ENCODE assay signal across 27 cellular contexts in the genomic region with DNA sequence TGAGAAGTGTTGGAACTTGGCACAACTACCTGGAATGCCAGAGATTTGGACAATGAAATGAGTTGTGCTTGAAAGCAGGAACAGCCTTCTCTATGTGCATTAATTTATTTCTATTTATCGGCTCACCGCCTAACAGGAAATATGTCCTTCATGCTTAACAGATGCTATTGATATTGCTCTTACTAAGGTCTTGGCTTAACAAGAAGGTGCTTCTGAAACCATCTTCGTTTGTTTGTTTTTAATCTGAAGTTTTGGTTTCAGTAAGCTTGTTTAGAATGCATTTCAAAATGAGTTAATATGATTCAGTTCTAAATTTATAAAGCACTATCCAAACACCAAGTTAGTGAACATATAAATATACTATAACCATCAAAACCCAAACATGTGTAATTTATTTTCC.
"Had no signal": no experiment of that assay in that cellular context is flagged by ENCODE, and none has a peak within 500 bp of the region (broad histone marks: within the 10 kb centered on the region; RNA-seq: fewer than 3 reads in every experiment).

No MANE protein-coding gene starts in this region.

- H3K4me2 ChIP-seq: hepatocyte had no signal

- H3K27ac ChIP-seq: ascending aorta, brain microvascular endothelial cell, gastroesophageal sphincter, hepatocyte, pancreas, psoas muscle, suprapubic skin, tibial artery, upper lobe of right lung had no signal

- H3K79me2 ChIP-seq: hepatocyte had no signal

- DNase-seq: activated CD4-positive, alpha-beta memory T cell treated with anti-CD3 and anti-CD28 coated beads for 36 hours; activated CD4-positive, alpha-beta T cell treated with anti-CD3 and anti-CD28 coated beads, Interleukin-2, amount 10 ng/mL, durations not matched to agents 24 days and 14 days; activated CD4-positive, CD25-positive, alpha-beta regulatory T cell treated with anti-CD3 and anti-CD28 coated beads, Interleukin-2, amount 50 U/mL, for 72 hours; activated CD8-positive, alpha-beta memory T cell treated with anti-CD3 and anti-CD28 coated beads, Interleukin-2, amount 50 U/mL, for 4 hours; activated gamma-delta T cell; activated naive CD4-positive, alpha-beta T cell treated with anti-CD3 and anti-CD28 coated beads, Interleukin-2, amount 10 ng/mL, durations not matched to agents 7 days and 5 days; activated naive CD8-positive, alpha-beta T cell treated with anti-CD3 and anti-CD28 coated beads, Interleukin-2, amount 10 ng/mL, durations not matched to agents 7 days and 5 days; activated T-cell treated with anti-CD3 and anti-CD28 coated beads, Interleukin-2, amount 50 U/mL, for 1 hour; brain microvascular endothelial cell; cortex of kidney; effector memory CD8-positive, alpha-beta T cell; erythroblast; left cardiac atrium; left ventricle myocardium superior; pancreas; psoas muscle; stimulated activated CD4-positive, alpha-beta T cell treated with anti-CD3 and anti-CD28 coated beads, Interleukin-15, amount 100 ng/mL, for 24 hours; stimulated activated CD4-positive, alpha-beta T cell treated with anti-CD3 and anti-CD28 coated beads, Interleukin-2, amount 100 ng/mL, for 24 hours; stimulated activated naive B cell treated with anti-CD40 and anti-IgM and Interleukin-4, amounts not matched to agents 10 μg/mL and 1 μg/mL and 100 μg/mL, for 72 hours; T1000; tibial artery; upper lobe of right lung had no signal

- H3K4me3 ChIP-seq: ascending aorta, gastroesophageal sphincter, hepatocyte, pancreas, psoas muscle, suprapubic skin, tibial artery, upper lobe of right lung had no signal

- H3K4me1 ChIP-seq: ascending aorta, gastroesophageal sphincter, pancreas, psoas muscle, suprapubic skin, tibial artery, upper lobe of right lung had no signal

- ATAC-seq: effector memory CD8-positive, alpha-beta T cell; gastroesophageal sphincter; left cardiac atrium; left ventricle myocardium superior; pancreas; psoas muscle; stimulated activated naive B cell treated with anti-CD40 and anti-IgM and Interleukin-4, amounts not matched to agents 10 μg/mL and 1 μg/mL and 100 μg/mL, for 72 hours; upper lobe of right lung had no signal

- H3K27me3 Mint-ChIP-seq: activated CD4-positive, alpha-beta memory T cell treated with anti-CD3 and anti-CD28 coated beads for 36 hours; activated CD4-positive, alpha-beta T cell treated with anti-CD3 and anti-CD28 coated beads, Interleukin-2, amount 10 ng/mL, durations not matched to agents 24 days and 14 days; activated naive CD4-positive, alpha-beta T cell treated with anti-CD3 and anti-CD28 coated beads, Interleukin-2, amount 10 ng/mL, durations not matched to agents 7 days and 5 days; activated naive CD8-positive, alpha-beta T cell treated with anti-CD3 and anti-CD28 coated beads, Interleukin-2, amount 10 ng/mL, durations not matched to agents 7 days and 5 days; effector memory CD8-positive, alpha-beta T cell; stimulated activated naive B cell treated with anti-CD40 and anti-IgM and Interleukin-4, amounts not matched to agents 10 μg/mL and 1 μg/mL and 100 μg/mL, for 72 hours had no signal

- H3K36me3 ChIP-seq: ascending aorta, brain microvascular endothelial cell, gastroesophageal sphincter, pancreas, suprapubic skin, tibial artery, upper lobe of right lung had no signal

- H3K4me1 Mint-ChIP-seq: activated CD4-positive, alpha-beta T cell treated with anti-CD3 and anti-CD28 coated beads, Interleukin-2, amount 10 ng/mL, durations not matched to agents 24 days and 14 days; activated naive CD4-positive, alpha-beta T cell treated with anti-CD3 and anti-CD28 coated beads, Interleukin-2, amount 10 ng/mL, durations not matched to agents 7 days and 5 days; nephron; stimulated activated naive B cell treated with anti-CD40 and anti-IgM and Interleukin-4, amounts not matched to agents 10 μg/mL and 1 μg/mL and 100 μg/mL, for 72 hours had no signal

- H3K9me3 Mint-ChIP-seq: activated CD4-positive, alpha-beta memory T cell treated with anti-CD3 and anti-CD28 coated beads for 36 hours; activated naive CD4-positive, alpha-beta T cell treated with anti-CD3 and anti-CD28 coated beads, Interleukin-2, amount 10 ng/mL, durations not matched to agents 7 days and 5 days; effector memory CD8-positive, alpha-beta T cell; nephron; stimulated activated naive B cell treated with anti-CD40 and anti-IgM and Interleukin-4, amounts not matched to agents 10 μg/mL and 1 μg/mL and 100 μg/mL, for 72 hours had no signal

- H3K4me3 Mint-ChIP-seq: activated CD4-positive, alpha-beta memory T cell treated with anti-CD3 and anti-CD28 coated beads for 36 hours; activated CD4-positive, alpha-beta T cell treated with anti-CD3 and anti-CD28 coated beads, Interleukin-2, amount 10 ng/mL, durations not matched to agents 24 days and 14 days; activated naive CD4-positive, alpha-beta T cell treated with anti-CD3 and anti-CD28 coated beads, Interleukin-2, amount 10 ng/mL, durations not matched to agents 7 days and 5 days; activated naive CD8-positive, alpha-beta T cell treated with anti-CD3 and anti-CD28 coated beads, Interleukin-2, amount 10 ng/mL, durations not matched to agents 7 days and 5 days; effector memory CD8-positive, alpha-beta T cell; nephron; stimulated activated naive B cell treated with anti-CD40 and anti-IgM and Interleukin-4, amounts not matched to agents 10 μg/mL and 1 μg/mL and 100 μg/mL, for 72 hours had no signal

- H3K36me3 Mint-ChIP-seq: activated CD4-positive, alpha-beta memory T cell treated with anti-CD3 and anti-CD28 coated beads for 36 hours; activated naive CD4-positive, alpha-beta T cell treated with anti-CD3 and anti-CD28 coated beads, Interleukin-2, amount 10 ng/mL, durations not matched to agents 7 days and 5 days; activated naive CD8-positive, alpha-beta T cell treated with anti-CD3 and anti-CD28 coated beads, Interleukin-2, amount 10 ng/mL, durations not matched to agents 7 days and 5 days; stimulated activated naive B cell treated with anti-CD40 and anti-IgM and Interleukin-4, amounts not matched to agents 10 μg/mL and 1 μg/mL and 100 μg/mL, for 72 hours had no signal

- H3K27ac Mint-ChIP-seq: activated CD4-positive, alpha-beta memory T cell treated with anti-CD3 and anti-CD28 coated beads for 36 hours; activated CD4-positive, alpha-beta T cell treated with anti-CD3 and anti-CD28 coated beads, Interleukin-2, amount 10 ng/mL, durations not matched to agents 24 days and 14 days; activated naive CD4-positive, alpha-beta T cell treated with anti-CD3 and anti-CD28 coated beads, Interleukin-2, amount 10 ng/mL, durations not matched to agents 7 days and 5 days; activated naive CD8-positive, alpha-beta T cell treated with anti-CD3 and anti-CD28 coated beads, Interleukin-2, amount 10 ng/mL, durations not matched to agents 7 days and 5 days; effector memory CD8-positive, alpha-beta T cell; nephron; stimulated activated naive B cell treated with anti-CD40 and anti-IgM and Interleukin-4, amounts not matched to agents 10 μg/mL and 1 μg/mL and 100 μg/mL, for 72 hours had no signal

- H3K27me3 ChIP-seq: ascending aorta, brain microvascular endothelial cell, gastroesophageal sphincter, hepatocyte, pancreas, suprapubic skin, tibial artery, upper lobe of right lung had no signal

- H2AFZ ChIP-seq: hepatocyte had no signal
